8 cellular contexts compared by ENCODE assay signal in the genomic region with DNA sequence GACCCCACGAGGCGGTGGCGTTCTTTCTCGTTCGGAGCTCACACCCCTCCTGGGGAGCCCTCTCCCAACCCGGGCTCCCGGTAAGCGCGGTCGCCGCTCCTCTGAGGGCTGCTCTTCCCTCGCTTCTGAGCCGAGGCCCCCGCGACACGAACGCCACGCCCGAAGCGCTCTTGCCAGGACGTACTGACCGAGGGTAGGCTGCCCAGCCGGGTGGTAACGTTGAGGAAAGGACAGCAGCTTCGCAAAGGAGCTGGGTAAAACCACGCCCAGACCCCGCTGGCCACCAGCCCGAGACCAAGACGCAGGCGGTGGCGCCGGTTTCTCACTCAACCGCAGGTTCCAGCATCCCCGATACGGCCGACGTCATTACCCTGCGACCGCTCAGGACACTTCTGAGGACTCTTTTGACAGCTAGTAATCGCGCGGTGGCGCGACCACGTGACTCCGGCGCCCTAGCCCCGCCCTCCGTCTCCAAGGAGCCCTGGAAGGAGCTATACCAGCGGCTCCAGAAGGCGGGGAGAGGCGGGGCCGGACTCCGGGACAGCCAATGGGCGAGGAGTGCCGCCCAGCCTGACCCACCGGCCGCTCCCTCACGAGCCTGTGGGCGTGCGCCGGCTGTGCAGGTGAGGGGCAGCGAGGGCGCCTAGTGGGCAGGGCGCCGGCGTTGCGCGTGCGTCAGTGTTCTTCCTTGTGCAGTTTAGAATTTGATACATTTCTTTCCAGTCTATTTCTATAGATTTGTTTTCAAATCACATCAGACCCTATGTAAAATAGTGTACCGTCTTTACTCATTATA. TPM values are rescaled to one million over a fixed set of nuclear protein-coding genes. Genes with fewer than 3 reads are reported as not detected.
DNase-seq lines count a peak whose midpoint lies in the region; ATAC-seq and TF ChIP-seq lines count a peak whose summit lies in the region.

No MANE protein-coding gene starts in this region.

- peaks cover 16 to 35% (median 34%) of the 10 kb centered on the region in 11 experiments for H3K36me3 ChIP-seq in BLaER1 treated with 17β-estradiol and CSF1 and Interleukin-3, amounts not matched to agents 10 nM and 100 nM
- H3K36me3 ChIP-seq in colonic mucosa: no peaks in the 10 kb centered on the region

- H3K4me1 Mint-ChIP-seq in activated CD4-positive, alpha-beta T cell treated with anti-CD3 and anti-CD28 coated beads, Interleukin-2, amount 10 ng/mL, durations not matched to agents 24 days and 14 days: peaks cover 26% of the 10 kb centered on the region

- TF ChIP-seq CTCF in colonic mucosa (IDR thresholded peaks at IDR 0.05): no peak

- peak overlapping the region; percentile 95 for H3K4me3 Mint-ChIP-seq in activated CD4-positive, alpha-beta T cell treated with anti-CD3 and anti-CD28 coated beads, Interleukin-2, amount 10 ng/mL, durations not matched to agents 24 days and 14 days

- DNase-seq in NCI-H526 (lab: John Stamatoyannopoulos, UW) (peak; percentile 99 to 100), colonic mucosa (peak; percentile 100), kidney tubule cell (ENCODE audit: low spot score) (peak; percentile 100)
- peak; percentile 100 for DNase-seq in activated CD4-positive, alpha-beta T cell treated with anti-CD3 and anti-CD28 coated beads, Interleukin-2, amount 10 ng/mL, durations not matched to agents 24 days and 14 days
- peak; percentile 98 to 99 for DNase-seq in stimulated activated CD4-positive, alpha-beta T cell treated with anti-CD3 and anti-CD28 coated beads, Interleukin-1b, Interleukin-23, amount 100 ng/mL, for 1 hour (ENCODE audit: low read depth in 2 of 2)

- ATAC-seq in GM19328 (IDR thresholded peaks at IDR 0.05; ENCODE audit: unreplicated experiment) (peak; percentile 75), HG03469 (IDR thresholded peaks at IDR 0.05; ENCODE audit: unreplicated experiment) (peak; percentile 66)

- H3K4me2 ChIP-seq in BLaER1 treated with 17β-estradiol and CSF1 and Interleukin-3, amounts not matched to agents 10 nM and 100 nM: peak overlapping the region; percentile 80 to 97 (median 92)

- H3K4me3 ChIP-seq in BLaER1 treated with 17β-estradiol and CSF1 and Interleukin-3, amounts not matched to agents 10 nM and 100 nM: peak overlapping the region; percentile 67 to 81 (median 72)
- H3K4me3 ChIP-seq in colonic mucosa: peak overlapping the region; percentile 61

- peak overlapping the region; percentile 71 to 85 (median 82) for H3K27ac ChIP-seq in BLaER1 treated with 17β-estradiol and CSF1 and Interleukin-3, amounts not matched to agents 10 nM and 100 nM
- peak overlapping the region; percentile 95 for H3K27ac ChIP-seq in colonic mucosa

- H3K36me3 Mint-ChIP-seq in activated CD4-positive, alpha-beta T cell treated with anti-CD3 and anti-CD28 coated beads, Interleukin-2, amount 10 ng/mL, durations not matched to agents 24 days and 14 days (ENCODE audit: low read depth): peaks cover 16% of the 10 kb centered on the region

- peaks cover 46 to 76% (median 62%) of the 10 kb centered on the region in 10 experiments for H3K4me1 ChIP-seq in BLaER1 treated with 17β-estradiol and CSF1 and Interleukin-3, amounts not matched to agents 10 nM and 100 nM
- H3K4me1 ChIP-seq in colonic mucosa: peaks cover 8% of the 10 kb centered on the region

- intact Hi-C loops in activated CD4-positive, alpha-beta T cell treated with anti-CD3 and anti-CD28 coated beads, Interleukin-2, amount 10 ng/mL, durations not matched to agents 24 days and 14 days (cut with micrococcal nuclease): loop anchor here (1.0 kb wide), 1 partner anchor 8 kb away; the partner anchor contains the start of gene NXT1
- intact Hi-C loops in colonic mucosa (cut with DNase I): no loop called here

- peaks cover 2% of the 10 kb centered on the region for H3K27me3 Mint-ChIP-seq in activated CD4-positive, alpha-beta T cell treated with anti-CD3 and anti-CD28 coated beads, Interleukin-2, amount 10 ng/mL, durations not matched to agents 24 days and 14 days

- no peaks in the 10 kb centered on the region for H3K9me3 ChIP-seq in BLaER1 treated with 17β-estradiol and CSF1 and Interleukin-3, amounts not matched to agents 10 nM and 100 nM (replicated peaks in 1 of 11)
- H3K9me3 ChIP-seq in colonic mucosa: no peaks in the 10 kb centered on the region

- H3K9ac ChIP-seq in BLaER1 treated with 17β-estradiol and CSF1 and Interleukin-3, amounts not matched to agents 10 nM and 100 nM: peak overlapping the region; percentile 73 to 88 (median 84)
- H3K9ac ChIP-seq in colonic mucosa (ENCODE audit: low read depth in 2 of 2, low read length in 2 of 2): peak overlapping the region; percentile 91 to 97

- no peaks in the 10 kb centered on the region for H3K27me3 ChIP-seq in BLaER1 treated with 17β-estradiol and CSF1 and Interleukin-3, amounts not matched to agents 10 nM and 100 nM
- no peaks in the 10 kb centered on the region for H3K27me3 ChIP-seq in colonic mucosa

- peak overlapping the region; percentile 93 for H3K27ac Mint-ChIP-seq in activated CD4-positive, alpha-beta T cell treated with anti-CD3 and anti-CD28 coated beads, Interleukin-2, amount 10 ng/mL, durations not matched to agents 24 days and 14 days

- H3K9me3 Mint-ChIP-seq in activated CD4-positive, alpha-beta T cell treated with anti-CD3 and anti-CD28 coated beads, Interleukin-2, amount 10 ng/mL, durations not matched to agents 24 days and 14 days: no peaks in the 10 kb centered on the region

- H4K20me1 ChIP-seq in BLaER1 treated with 17β-estradiol and CSF1 and Interleukin-3, amounts not matched to agents 10 nM and 100 nM: peaks cover 1 to 51% (median 42%) of the 10 kb centered on the region in 11 experiments; a peak in 19 of 22 replicates

RNA-seq across cellular contexts. Expression of gene GZF1, which starts 4.0 kb away (rescaled TPM):
- 10.3 and 14.7 TPM in 2 replicates for total RNA-seq in activated CD4-positive, alpha-beta T cell treated with anti-CD3 and anti-CD28 coated beads, Interleukin-2, amount 10 ng/mL, durations not matched to agents 24 days and 14 days
- total RNA-seq in colonic mucosa: 1 to 10 TPM; 8.5 to 9.6 TPM

RNA-seq across cellular contexts. Expression of gene NXT1, which starts 7.4 kb away (rescaled TPM):
- 57.0 and 59.9 TPM in 2 replicates for total RNA-seq in activated CD4-positive, alpha-beta T cell treated with anti-CD3 and anti-CD28 coated beads, Interleukin-2, amount 10 ng/mL, durations not matched to agents 24 days and 14 days
- total RNA-seq in colonic mucosa: 10 to 100 TPM; 12.4 to 16.6 TPM

Comparison
In these comparisons a context has a peak if more than half of its experiments do, and no peak if none do; other contexts are left out.
1. Peak in every context shown above with its lines: DNase-seq, ATAC-seq, H3K4me3 ChIP-seq and H3K27ac ChIP-seq.